ENCODE assay signal across 2 cellular contexts in genomic region chr2:193517615-193518014, GRCh38.
TF ChIP-seq lines count a peak whose summit lies in the region.

No MANE protein-coding gene starts in this region.

TF ChIP-seq in SK-N-SH, 30 proteins besides CTCF, POLR2A, EP300 and RAD21 (continued from another document):
- TF ChIP-seq, protein P1, sequence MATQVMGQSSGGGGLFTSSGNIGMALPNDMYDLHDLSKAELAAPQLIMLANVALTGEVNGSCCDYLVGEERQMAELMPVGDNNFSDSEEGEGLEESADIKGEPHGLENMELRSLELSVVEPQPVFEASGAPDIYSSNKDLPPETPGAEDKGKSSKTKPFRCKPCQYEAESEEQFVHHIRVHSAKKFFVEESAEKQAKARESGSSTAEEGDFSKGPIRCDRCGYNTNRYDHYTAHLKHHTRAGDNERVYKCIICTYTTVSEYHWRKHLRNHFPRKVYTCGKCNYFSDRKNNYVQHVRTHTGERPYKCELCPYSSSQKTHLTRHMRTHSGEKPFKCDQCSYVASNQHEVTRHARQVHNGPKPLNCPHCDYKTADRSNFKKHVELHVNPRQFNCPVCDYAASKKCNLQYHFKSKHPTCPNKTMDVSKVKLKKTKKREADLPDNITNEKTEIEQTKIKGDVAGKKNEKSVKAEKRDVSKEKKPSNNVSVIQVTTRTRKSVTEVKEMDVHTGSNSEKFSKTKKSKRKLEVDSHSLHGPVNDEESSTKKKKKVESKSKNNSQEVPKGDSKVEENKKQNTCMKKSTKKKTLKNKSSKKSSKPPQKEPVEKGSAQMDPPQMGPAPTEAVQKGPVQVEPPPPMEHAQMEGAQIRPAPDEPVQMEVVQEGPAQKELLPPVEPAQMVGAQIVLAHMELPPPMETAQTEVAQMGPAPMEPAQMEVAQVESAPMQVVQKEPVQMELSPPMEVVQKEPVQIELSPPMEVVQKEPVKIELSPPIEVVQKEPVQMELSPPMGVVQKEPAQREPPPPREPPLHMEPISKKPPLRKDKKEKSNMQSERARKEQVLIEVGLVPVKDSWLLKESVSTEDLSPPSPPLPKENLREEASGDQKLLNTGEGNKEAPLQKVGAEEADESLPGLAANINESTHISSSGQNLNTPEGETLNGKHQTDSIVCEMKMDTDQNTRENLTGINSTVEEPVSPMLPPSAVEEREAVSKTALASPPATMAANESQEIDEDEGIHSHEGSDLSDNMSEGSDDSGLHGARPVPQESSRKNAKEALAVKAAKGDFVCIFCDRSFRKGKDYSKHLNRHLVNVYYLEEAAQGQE (IDR thresholded peaks at IDR 0.05; ENCODE audit: low read depth, low read length): no peak
- TF ChIP-seq ELF1 (IDR thresholded peaks at IDR 0.05) (no peak), RFX5 (IDR thresholded peaks at IDR 0.05; ENCODE audit: low read length) (no peak)
- TF ChIP-seq, protein P2, sequence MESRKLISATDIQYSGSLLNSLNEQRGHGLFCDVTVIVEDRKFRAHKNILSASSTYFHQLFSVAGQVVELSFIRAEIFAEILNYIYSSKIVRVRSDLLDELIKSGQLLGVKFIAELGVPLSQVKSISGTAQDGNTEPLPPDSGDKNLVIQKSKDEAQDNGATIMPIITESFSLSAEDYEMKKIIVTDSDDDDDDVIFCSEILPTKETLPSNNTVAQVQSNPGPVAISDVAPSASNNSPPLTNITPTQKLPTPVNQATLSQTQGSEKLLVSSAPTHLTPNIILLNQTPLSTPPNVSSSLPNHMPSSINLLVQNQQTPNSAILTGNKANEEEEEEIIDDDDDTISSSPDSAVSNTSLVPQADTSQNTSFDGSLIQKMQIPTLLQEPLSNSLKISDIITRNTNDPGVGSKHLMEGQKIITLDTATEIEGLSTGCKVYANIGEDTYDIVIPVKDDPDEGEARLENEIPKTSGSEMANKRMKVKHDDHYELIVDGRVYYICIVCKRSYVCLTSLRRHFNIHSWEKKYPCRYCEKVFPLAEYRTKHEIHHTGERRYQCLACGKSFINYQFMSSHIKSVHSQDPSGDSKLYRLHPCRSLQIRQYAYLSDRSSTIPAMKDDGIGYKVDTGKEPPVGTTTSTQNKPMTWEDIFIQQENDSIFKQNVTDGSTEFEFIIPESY (IDR thresholded peaks at IDR 0.05; ENCODE audit: borderline replicate concordance, low read depth): no peak
TF ChIP-seq in SK-N-SH: peak in this region for 0.

TF ChIP-seq in SK-N-SH treated with all-trans-retinoic acid at 6 μM for 48 hours, 23 proteins besides CTCF, POLR2A, EP300 and RAD21 (continued from another document):
- TF ChIP-seq, protein P3, sequence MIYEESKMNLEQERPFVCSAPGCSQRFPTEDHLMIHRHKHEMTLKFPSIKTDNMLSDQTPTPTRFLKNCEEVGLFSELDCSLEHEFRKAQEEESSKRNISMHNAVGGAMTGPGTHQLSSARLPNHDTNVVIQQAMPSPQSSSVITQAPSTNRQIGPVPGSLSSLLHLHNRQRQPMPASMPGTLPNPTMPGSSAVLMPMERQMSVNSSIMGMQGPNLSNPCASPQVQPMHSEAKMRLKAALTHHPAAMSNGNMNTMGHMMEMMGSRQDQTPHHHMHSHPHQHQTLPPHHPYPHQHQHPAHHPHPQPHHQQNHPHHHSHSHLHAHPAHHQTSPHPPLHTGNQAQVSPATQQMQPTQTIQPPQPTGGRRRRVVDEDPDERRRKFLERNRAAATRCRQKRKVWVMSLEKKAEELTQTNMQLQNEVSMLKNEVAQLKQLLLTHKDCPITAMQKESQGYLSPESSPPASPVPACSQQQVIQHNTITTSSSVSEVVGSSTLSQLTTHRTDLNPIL (CRISPR knock-in tag; IDR thresholded peaks at IDR 0.05; ENCODE audit: low read depth): no peak
- TF ChIP-seq ZNF565 (CRISPR knock-in tag; conservative IDR thresholded peaks at IDR 0.05; ENCODE audit: low read depth): no peak
- no peak for TF ChIP-seq ZNF8 (CRISPR knock-in tag; IDR thresholded peaks at IDR 0.05)
- TF ChIP-seq ZNF70 (CRISPR knock-in tag; IDR thresholded peaks at IDR 0.05): no peak
- no peak for TF ChIP-seq TCF4 (CRISPR knock-in tag; IDR thresholded peaks at IDR 0.05; ENCODE audit: borderline replicate concordance)
- no peak for TF ChIP-seq TOX (CRISPR knock-in tag; IDR thresholded peaks at IDR 0.05; ENCODE audit: borderline replicate concordance)
- TF ChIP-seq ZFP3 (CRISPR knock-in tag; IDR thresholded peaks at IDR 0.05): no peak
- no peak for TF ChIP-seq PPARA (CRISPR knock-in tag; IDR thresholded peaks at IDR 0.05; ENCODE audit: borderline replicate concordance)
- TF ChIP-seq ZFP30 (CRISPR knock-in tag; IDR thresholded peaks at IDR 0.05): no peak
- TF ChIP-seq BACH2 (CRISPR knock-in tag; IDR thresholded peaks at IDR 0.05; ENCODE audit: borderline replicate concordance): no peak
- no peak for TF ChIP-seq POU6F1 (CRISPR knock-in tag; IDR thresholded peaks at IDR 0.05; ENCODE audit: borderline replicate concordance, low read depth)
- TF ChIP-seq GLIS3 (CRISPR knock-in tag; IDR thresholded peaks at IDR 0.05): no peak
- TF ChIP-seq, protein P4, sequence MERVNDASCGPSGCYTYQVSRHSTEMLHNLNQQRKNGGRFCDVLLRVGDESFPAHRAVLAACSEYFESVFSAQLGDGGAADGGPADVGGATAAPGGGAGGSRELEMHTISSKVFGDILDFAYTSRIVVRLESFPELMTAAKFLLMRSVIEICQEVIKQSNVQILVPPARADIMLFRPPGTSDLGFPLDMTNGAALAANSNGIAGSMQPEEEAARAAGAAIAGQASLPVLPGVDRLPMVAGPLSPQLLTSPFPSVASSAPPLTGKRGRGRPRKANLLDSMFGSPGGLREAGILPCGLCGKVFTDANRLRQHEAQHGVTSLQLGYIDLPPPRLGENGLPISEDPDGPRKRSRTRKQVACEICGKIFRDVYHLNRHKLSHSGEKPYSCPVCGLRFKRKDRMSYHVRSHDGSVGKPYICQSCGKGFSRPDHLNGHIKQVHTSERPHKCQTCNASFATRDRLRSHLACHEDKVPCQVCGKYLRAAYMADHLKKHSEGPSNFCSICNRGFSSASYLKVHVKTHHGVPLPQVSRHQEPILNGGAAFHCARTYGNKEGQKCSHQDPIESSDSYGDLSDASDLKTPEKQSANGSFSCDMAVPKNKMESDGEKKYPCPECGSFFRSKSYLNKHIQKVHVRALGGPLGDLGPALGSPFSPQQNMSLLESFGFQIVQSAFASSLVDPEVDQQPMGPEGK (CRISPR knock-in tag; IDR thresholded peaks at IDR 0.05; ENCODE audit: borderline replicate concordance): no peak
